ENCODE assay signal across 8 cellular contexts in genomic region chr10:102064868-102065560, GRCh38. TPM values are rescaled to one million over a fixed set of nuclear protein-coding genes. Genes with fewer than 3 reads are reported as not detected.
DNase-seq lines count a peak whose midpoint lies in the region; ATAC-seq, FAIRE-seq and TF ChIP-seq lines count a peak whose summit lies in the region.

TSS of gene HPS6 (plus strand) at chr10:102065349. CDS start at chr10:102065475, 126 bp downstream.

- no peak for TF ChIP-seq EP300 in H1 (IDR thresholded peaks at IDR 0.05; ENCODE audit: borderline replicate concordance in 1 of 2, low read depth in 2 of 2, low read length in 2 of 2)

- no peak for FAIRE-seq in H1 (lab: Jason Lieb, UNC)

- intact Hi-C loops in CD4-positive, alpha-beta T cell (cut with DNase I, micrococcal nuclease): loop anchor here (1.0 to 10.0 kb wide), 5 partner anchors 9 to 680 kb away; partner anchors contain the start of genes ARMH3 (in 1 of the 2) and WBP1L (in 1 of the 2)

- peak within 1 kb of the TSS; percentile 92 for H3K4me3 Mint-ChIP-seq in CD4-positive, alpha-beta T cell

- H2AFZ ChIP-seq in H1 (ENCODE audit: low read length): no peak within 1 kb of the TSS; the same call in 1 of the 2 replicates

- no peak within 1 kb of the TSS for H3K23ac ChIP-seq in H1 (ENCODE audit: insufficient read length)

- WGBS in H1 (ENCODE audit: extremely low coverage in 1 of 2, insufficient coverage in 1 of 2, insufficient read length in 1 of 2, insufficient replicate concordance in 2 of 2, low coverage in 1 of 2, low lambda C conversion rate in 2 of 2, missing lambda C conversion rate in 1 of 2), 2 experiments: 10% methylated on average over 28 of the region's 61 CpGs; no CpG with 5 or more reads in 1 of the 2 experiments

- peak; percentile 96 for ATAC-seq in CD4-positive, alpha-beta T cell (ENCODE audit: poor library complexity)
- ATAC-seq in GM19395 (IDR thresholded peaks at IDR 0.05; ENCODE audit: unreplicated experiment) (peak; percentile 90), HG03565 (IDR thresholded peaks at IDR 0.05; ENCODE audit: unreplicated experiment) (peak; percentile 86)

- peaks cover 4 to 11% of the 10 kb centered on the region in 2 experiments for H4K20me1 ChIP-seq in H1 (replicated peaks in 1 of 2; ENCODE audit: control insufficient read depth in 1 of 2, insufficient read depth in 2 of 2, low read length in 2 of 2)

- no peak within 1 kb of the TSS for H3K4ac ChIP-seq in H1 (replicated peaks; ENCODE audit: insufficient read length, low read depth, low read length)

- H2BK15ac ChIP-seq in H1 (ENCODE audit: low read length): peak within 1 kb of the TSS; percentile 97; the same call in 1 of the 2 replicates

- peak; percentile 70 to 89 (median 82) for DNase-seq in CD4-positive, alpha-beta T cell
- peak; percentile 93 for DNase-seq in NOMO-1 treated with DMSO at 0.1 percent for 48 hours (lab: John Stamatoyannopoulos, UW; ENCODE audit: unreplicated experiment)
- DNase-seq in activated CD8-positive, alpha-beta memory T cell treated with anti-CD3 and anti-CD28 coated beads for 4 hours (ENCODE audit: low read depth in 2 of 2): peak; percentile 72 to 74
- peak in 1 of 2 experiments; percentile 85 for DNase-seq in H1 (ENCODE audit: low read depth in 1 of 2, low spot score in 2 of 2)
- DNase-seq in mesenteric fat pad (ENCODE audit: low spot score): peak; percentile 97
- DNase-seq in stimulated activated CD8-positive, alpha-beta memory T cell treated with anti-CD3 and anti-CD28 coated beads, Interleukin-15, amount 100 ng/mL, for 4 hours (ENCODE audit: low read depth in 2 of 2): peak; percentile 71 to 79

- H2BK5ac ChIP-seq in H1 (ENCODE audit: low read depth, low read length): no peak within 1 kb of the TSS; the same call in 1 of the 2 replicates

- H3K14ac ChIP-seq in H1 (ENCODE audit: insufficient read length): no peak within 1 kb of the TSS

- peaks cover 3% of the 10 kb centered on the region for H3K36me3 Mint-ChIP-seq in CD4-positive, alpha-beta T cell (ENCODE audit: low read depth)

- H2BK12ac ChIP-seq in H1 (ENCODE audit: low read depth, low read length): no peak within 1 kb of the TSS; the same call in 1 of the 2 replicates

- no peaks in the 10 kb centered on the region for H3K27me3 ChIP-seq in CD4-positive, alpha-beta T cell (ENCODE audit: control insufficient read depth, insufficient read depth, low read length)
- H3K27me3 ChIP-seq in H1 (replicated peaks in 1 of 4; ENCODE audit: control insufficient read depth in 3 of 4, extremely low read depth in 1 of 4, insufficient read depth in 3 of 4, low read length in 3 of 4): peaks cover 0 to 3% (median 1%) of the 10 kb centered on the region in 4 experiments; a peak in 1 of 7 replicates

- H3K27ac Mint-ChIP-seq in CD4-positive, alpha-beta T cell: peak within 1 kb of the TSS; percentile 89

- TF ChIP-seq POLR2A in H1 (IDR thresholded peaks at IDR 0.05; ENCODE audit: control extremely low read depth in 1 of 2, low read depth in 2 of 2, low read length in 2 of 2): peak in 1 of 2 experiments; percentile 51; a peak in 1 of 3 replicates

- CTCF ChIA-PET in CD4-positive, alpha-beta T cell (lab: Charles Lee): interaction anchor here (0.9 kb wide), 1 partner anchor 13 kb away, joined by 4 read pairs; no protein-coding TSS in a partner anchor
- CTCF ChIA-PET in H1 (lab: Charles Lee; ENCODE audit: partially characterized antibody): interaction anchor here (0.9 to 5.9 kb wide), 5 partner anchors 8 to 224 kb away, joined by 3 to 33 read pairs (median 16); no protein-coding TSS in a partner anchor

- H3K18ac ChIP-seq in H1 (ENCODE audit: extremely low read depth, low read length): no peak within 1 kb of the TSS; the same call in 1 of the 2 replicates

- no peaks in the 10 kb centered on the region for H3K27me3 Mint-ChIP-seq in CD4-positive, alpha-beta T cell

- no peak for TF ChIP-seq RAD21 in H1 (IDR thresholded peaks at IDR 0.05 in 1 of 2, conservative IDR thresholded peaks at IDR 0.05 in 1 of 2; ENCODE audit: low read depth in 2 of 2, low read length in 2 of 2)

- peak within 1 kb of the TSS; percentile 4 for H4K91ac ChIP-seq in H1 (replicated peaks; ENCODE audit: insufficient read length, low read length)

- H3K9me3 ChIP-seq in CD4-positive, alpha-beta T cell (ENCODE audit: control insufficient read depth, low read length): no peaks in the 10 kb centered on the region
- H3K9me3 ChIP-seq in H1 (ENCODE audit: insufficient read depth in 2 of 2, low read depth in 1 of 2, low read length in 1 of 2): no peaks in the 10 kb centered on the region

- no peaks in the 10 kb centered on the region for H3K9me3 Mint-ChIP-seq in CD4-positive, alpha-beta T cell

- H3K27ac ChIP-seq in CD4-positive, alpha-beta T cell (ENCODE audit: low read depth, low read length): peak within 1 kb of the TSS; percentile 82
- no peak within 1 kb of the TSS for H3K27ac ChIP-seq in H1 (ENCODE audit: low read depth, low read length)

- H3K56ac ChIP-seq in H1 (replicated peaks; ENCODE audit: insufficient read length, low read depth, low read length): no peak within 1 kb of the TSS

- no peak within 1 kb of the TSS for H4K5ac ChIP-seq in H1 (ENCODE audit: insufficient read length, low read depth, low read length)

- no peak within 1 kb of the TSS for H2BK120ac ChIP-seq in H1 (replicated peaks; ENCODE audit: low read depth, low read length)

- TF ChIP-seq CTCF in CD4-positive, alpha-beta T cell (IDR thresholded peaks at IDR 0.05): no peak
- no peak for TF ChIP-seq CTCF in H1 (IDR thresholded peaks at IDR 0.05; ENCODE audit: control extremely low read depth in 1 of 3, insufficient read depth in 1 of 3, low read depth in 1 of 3, low read length in 3 of 3)

- no peaks in the 10 kb centered on the region for H3K36me3 ChIP-seq in H1 (ENCODE audit: control insufficient read depth in 2 of 4, insufficient read depth in 4 of 4, low read length in 3 of 4)

- H2AK5ac ChIP-seq in H1 (ENCODE audit: low read depth, low read length): no peak within 1 kb of the TSS

- H3K4me2 ChIP-seq in H1 (ENCODE audit: insufficient read depth in 1 of 2, low read depth in 2 of 2, low read length in 2 of 2): peak within 1 kb of the TSS; percentile 51 to 86

- no peaks in the 10 kb centered on the region for H3K79me2 ChIP-seq in H1 (ENCODE audit: control insufficient read depth in 1 of 2, insufficient read depth in 2 of 2, low read length in 2 of 2)

- H3K9ac ChIP-seq in H1 (replicated peaks in 1 of 4; ENCODE audit: extremely low read depth in 1 of 4, low read depth in 3 of 4, low read length in 3 of 4): peak within 1 kb of the TSS in 3 of 4 experiments; percentile 45 to 64 (median 56); a peak in 5 of 7 replicates

- peak within 1 kb of the TSS; percentile 83 for H4K8ac ChIP-seq in H1 (ENCODE audit: extremely low read depth, insufficient read depth, low read length)

- peaks cover 0 to 5% (median 4%) of the 10 kb centered on the region in 4 experiments; a peak in 5 of 7 replicates for H3K4me1 ChIP-seq in H1 (replicated peaks in 1 of 4; ENCODE audit: control insufficient read depth in 3 of 4, insufficient read depth in 4 of 4, low read length in 3 of 4)

- POLR2A ChIA-PET in CD4-positive, alpha-beta T cell (lab: Charles Lee): interaction anchor here (0.8 to 1.4 kb wide), 5 partner anchors 10 to 87 kb away, joined by 3 to 10 read pairs (median 3); partner anchors contain the start of gene NOLC1
- POLR2A ChIA-PET in H1 (lab: Charles Lee; ENCODE audit: partially characterized antibody): interaction anchor here (0.6 to 3.3 kb wide), 6 partner anchors 10 to 247 kb away, joined by 3 to 13 read pairs (median 3); partner anchors contain the start of genes ARMH3 and OGA

- H3K23me2 ChIP-seq in H1 (ENCODE audit: low read depth, low read length): no peaks in the 10 kb centered on the region; the same call in 1 of the 2 replicates

- H3K79me1 ChIP-seq in H1 (ENCODE audit: low read depth, low read length): peaks cover 2% of the 10 kb centered on the region; the same call in 1 of the 2 replicates

- H3K4me3 ChIP-seq in H1 (ENCODE audit: extremely low read depth in 1 of 4, insufficient read depth in 2 of 4, low read depth in 3 of 4, low read length in 4 of 4): peak within 1 kb of the TSS; percentile 71 to 86 (median 77)

- no peak within 1 kb of the TSS for H2BK20ac ChIP-seq in H1 (ENCODE audit: low read length)

- H3K4me1 Mint-ChIP-seq in CD4-positive, alpha-beta T cell (ENCODE audit: low read depth): peaks cover 23% of the 10 kb centered on the region

TF ChIP-seq in H1, 55 proteins besides CTCF, POLR2A, EP300 and RAD21 (continues in another document):
- TF ChIP-seq CREB1 (IDR thresholded peaks at IDR 0.05) (peak; percentile 79), CHD1 (IDR thresholded peaks at IDR 0.05; ENCODE audit: low read depth, low read length) (no peak), RBBP5 (IDR thresholded peaks at IDR 0.05; ENCODE audit: borderline replicate concordance, low read depth, low read length) (peak; percentile 42; the same call in 1 of the 2 replicates), PHF8 (conservative IDR thresholded peaks at IDR 0.05; ENCODE audit: low read depth, low read length) (peak; percentile 53; the same call in 1 of the 2 replicates), GTF2F1 (IDR thresholded peaks at IDR 0.05; ENCODE audit: borderline replicate concordance, low read depth, low read length) (no peak), EZH2 (IDR thresholded peaks at IDR 0.05; ENCODE audit: low read depth, low read length, severe bottlenecking) (no peak), MAX (IDR thresholded peaks at IDR 0.05) (peak; percentile 21; the same call in 1 of the 2 replicates), KDM5A (IDR thresholded peaks at IDR 0.05; ENCODE audit: low read length) (no peak), HDAC2 (IDR thresholded peaks at IDR 0.05; ENCODE audit: borderline replicate concordance in 1 of 2, low read depth in 2 of 2, low read length in 2 of 2) (peak in 1 of 2 experiments; percentile 2; a peak in 1 of 4 replicates), SIX5 (IDR thresholded peaks at IDR 0.05; ENCODE audit: low read depth, low read length) (no peak), TAF7 (optimal IDR thresholded peaks at IDR 0.05; ENCODE audit: borderline replicate concordance, low read depth, low read length) (peak; percentile 3), KDM4A (IDR thresholded peaks at IDR 0.05; ENCODE audit: low read depth, low read length, severe bottlenecking) (peak; percentile 99)

RNA-seq across cellular contexts. Expression of gene HPS6, which starts in this region (rescaled TPM):
- 10 to 100 TPM; 12.8 to 15.0 TPM for total RNA-seq in CD4-positive, alpha-beta T cell
- total RNA-seq in H1 (2021; fragmentation: NEBNext Ultra II Directional; extraction: Animal tissue kit (Norgen Biotek cat#: 25700)): 16.2 and 17.7 TPM in 2 replicates
- polyA plus RNA-seq in H1 (2011; rRNA removed): 10.2 and 12.3 TPM in 2 replicates
- 8.5 TPM for polyA plus RNA-seq in H1 (2011; cell fraction: cytosol; rRNA removed)
- polyA plus RNA-seq in H1 (2011; cell fraction: nucleus; rRNA removed): 9.5 TPM
- polyA plus RNA-seq in H1 (2012, experiment 1 of 2): 7.7 to 13.0 TPM (median 11.5 TPM) in 4 replicates
- 14.0 TPM for polyA plus RNA-seq in H1 (2012, experiment 2 of 2)
- polyA plus RNA-seq in H1 (2013, experiment 1 of 2): 8.3 TPM
- polyA plus RNA-seq in H1 (2013, experiment 2 of 2): 8.2 TPM
- polyA minus RNA-seq in H1 (2011; rRNA and poly(A)+ RNA removed): 8.9 and 10.7 TPM in 2 replicates
- polyA minus RNA-seq in H1 (2011; cell fraction: cytosol; rRNA and poly(A)+ RNA removed): 10.3 TPM
- 7.0 TPM for polyA minus RNA-seq in H1 (2011; cell fraction: nucleus; rRNA and poly(A)+ RNA removed)
- 15.7 TPM for total RNA-seq in mesenteric fat pad
